19 cellular contexts compared by ENCODE assay signal in the genomic region with DNA sequence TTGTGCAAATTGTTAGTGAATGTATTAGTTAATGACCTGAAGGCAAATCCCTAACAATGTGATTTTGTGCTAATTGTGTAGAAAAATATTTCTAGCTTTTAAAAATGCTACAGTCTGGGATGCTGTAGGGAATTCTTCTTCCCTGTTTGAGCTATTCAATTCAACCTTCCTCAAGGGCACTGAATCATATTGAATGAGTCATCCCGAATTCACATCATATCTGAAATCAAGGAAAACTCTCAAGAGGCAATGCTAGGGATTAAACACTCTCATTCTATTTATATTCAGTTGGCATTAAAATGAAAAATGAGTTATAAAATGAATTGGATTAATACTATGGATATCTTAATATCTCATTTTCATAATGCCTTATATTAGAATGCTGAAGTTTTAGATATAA.
DNase-seq lines count a peak whose midpoint lies in the region; ATAC-seq, FAIRE-seq and TF ChIP-seq lines count a peak whose summit lies in the region.
"Had no signal": no experiment of that assay in that cellular context is flagged by ENCODE, and none has a peak within 500 bp of the region (broad histone marks: within the 10 kb centered on the region; RNA-seq: fewer than 3 reads in every experiment).

No MANE protein-coding gene starts in this region.

- CTCF ChIA-PET in CD4-positive, alpha-beta T cell (lab: Charles Lee), result interaction anchor here (0.9 kb wide), 1 partner anchor 16 kb away, joined by 3 read pairs; no protein-coding TSS in a partner anchor

- H3K9ac ChIP-seq in SU-DHL-6 (ENCODE audit: low read length), result no peak overlapping the region

- no peak overlapping the region for H3K4me2 ChIP-seq in SU-DHL-6 (ENCODE audit: low read depth, low read length, poor library complexity, severe bottlenecking)

- no peak for FAIRE-seq in HTR-8/SVneo (lab: Jason Lieb, UNC)
- FAIRE-seq: RCC 7860 had no signal

- ATAC-seq in CD4-positive, alpha-beta T cell (ENCODE audit: poor library complexity), result no peak
- ATAC-seq in GM19463 (IDR thresholded peaks at IDR 0.05; ENCODE audit: unreplicated experiment), result no peak
- ATAC-seq: HCT116 had no signal

- no peaks in the 10 kb centered on the region for H3K36me3 Mint-ChIP-seq in CD4-positive, alpha-beta T cell (ENCODE audit: low read depth)
- H3K36me3 Mint-ChIP-seq: CD8-positive, alpha-beta memory T cell had no signal

- intact Hi-C loops in CD4-positive, alpha-beta T cell (cut with DNase I, micrococcal nuclease), result no loop called here

- no peak overlapping the region for H3K27ac ChIP-seq in SU-DHL-6 (ENCODE audit: low read depth, low read length)
- no peak overlapping the region for H3K27ac ChIP-seq in CD4-positive, alpha-beta T cell (ENCODE audit: low read depth, low read length)
- H3K27ac ChIP-seq: SJCRH30 had no signal

- no peak overlapping the region for H3K27ac Mint-ChIP-seq in CD4-positive, alpha-beta T cell
- H3K27ac Mint-ChIP-seq: CD8-positive, alpha-beta memory T cell had no signal

- H3K27me3 ChIP-seq in SU-DHL-6 (ENCODE audit: low read length), result no peaks in the 10 kb centered on the region
- no peaks in the 10 kb centered on the region for H3K27me3 ChIP-seq in CD4-positive, alpha-beta T cell (ENCODE audit: control insufficient read depth, insufficient read depth, low read length)
- H3K27me3 ChIP-seq: BE2C, MG63, SJCRH30 had no signal

- H3K4me1 Mint-ChIP-seq in CD4-positive, alpha-beta T cell (ENCODE audit: low read depth), result no peaks in the 10 kb centered on the region
- H3K4me1 Mint-ChIP-seq: CD8-positive, alpha-beta memory T cell had no signal

- H4K20me1 ChIP-seq in SU-DHL-6 (ENCODE audit: low read depth, low read length), result no peaks in the 10 kb centered on the region

- POLR2A ChIA-PET in CD4-positive, alpha-beta T cell (lab: Charles Lee), result no interaction called here

- peak overlapping the region; percentile 26 for H2AFZ ChIP-seq in SU-DHL-6 (ENCODE audit: low read depth, low read length, severe bottlenecking)

- DNase-seq in Daoy (ENCODE audit: low read depth) (peak; percentile 0), HTR-8/SVneo (ENCODE audit: insufficient read length, low spot score) (peak; percentile 1), foreskin melanocyte (peak; percentile 92), GM13976 (ENCODE audit: low spot score) (no peak), GM19238 (ENCODE audit: insufficient read length, low spot score) (no peak)
- no peak for DNase-seq in CD4-positive, alpha-beta T cell
- DNase-seq: BE2C; CD8-positive, alpha-beta memory T cell; KBM-7; MG63; NCI-H1092 treated with DMSO at 0.1 percent for 48 hours; NCI-H1694; NCI-H2171 treated with DMSO at 0.1 percent for 48 hours; NCI-H510A treated with DMSO at 0.1 percent for 48 hours; SJCRH30 had no signal

- peaks cover 3% of the 10 kb centered on the region for H3K9me3 Mint-ChIP-seq in CD4-positive, alpha-beta T cell

- no peaks in the 10 kb centered on the region for H3K9me3 ChIP-seq in SU-DHL-6 (ENCODE audit: insufficient read depth, low read length)
- no peaks in the 10 kb centered on the region for H3K9me3 ChIP-seq in CD4-positive, alpha-beta T cell (ENCODE audit: control insufficient read depth, low read length)
- H3K9me3 ChIP-seq: BE2C, MG63, SJCRH30 had no signal

- TF ChIP-seq CTCF in SU-DHL-6 (IDR thresholded peaks at IDR 0.05; ENCODE audit: insufficient read depth, low read length, poor library complexity, severe bottlenecking) (no peak), GM13976 (IDR thresholded peaks at IDR 0.05; ENCODE audit: borderline replicate concordance, control extremely low read depth, extremely low read depth, insufficient read depth, missing control alignments) (no peak)
- TF ChIP-seq CTCF in CD4-positive, alpha-beta T cell (IDR thresholded peaks at IDR 0.05), result no peak

- no peaks in the 10 kb centered on the region for H3F3A ChIP-seq in SU-DHL-6 (ENCODE audit: insufficient read depth)

- H3K4me3 Mint-ChIP-seq in CD4-positive, alpha-beta T cell, result no peak overlapping the region
- H3K4me3 Mint-ChIP-seq: CD8-positive, alpha-beta memory T cell had no signal

- no peaks in the 10 kb centered on the region for H3K27me3 Mint-ChIP-seq in CD4-positive, alpha-beta T cell
- H3K27me3 Mint-ChIP-seq: CD8-positive, alpha-beta memory T cell had no signal

- no peaks in the 10 kb centered on the region for H3K9me2 ChIP-seq in SU-DHL-6 (replicated peaks; ENCODE audit: insufficient read depth, low read length)

- H3K79me2 ChIP-seq in SU-DHL-6 (ENCODE audit: insufficient read depth, low read length), result no peaks in the 10 kb centered on the region

- H3K4me3 ChIP-seq in SU-DHL-6 (ENCODE audit: insufficient read depth, low read length, poor library complexity, severe bottlenecking), result no peak overlapping the region
- H3K4me3 ChIP-seq: MG63, SJCRH30 had no signal

- no peaks in the 10 kb centered on the region for H3K36me3 ChIP-seq in SU-DHL-6 (ENCODE audit: low read length)
- H3K36me3 ChIP-seq: BE2C, MG63, SJCRH30 had no signal

- in situ Hi-C loops in GM13976 (cut with MboI; ENCODE audit: low sequenced_read_pairs, unreplicated experiment), result no loop called here

Comparison
In these comparisons a context has a peak if more than half of its experiments do, and no peak if none do; other contexts are left out.
1. DNase-seq: peak in Daoy (single experiment), HTR-8/SVneo (single experiment) and foreskin melanocyte (single experiment); none in CD4-positive, alpha-beta T cell (0 of 10), GM13976 (single experiment) and GM19238 (single experiment).